In the genomic region with DNA sequence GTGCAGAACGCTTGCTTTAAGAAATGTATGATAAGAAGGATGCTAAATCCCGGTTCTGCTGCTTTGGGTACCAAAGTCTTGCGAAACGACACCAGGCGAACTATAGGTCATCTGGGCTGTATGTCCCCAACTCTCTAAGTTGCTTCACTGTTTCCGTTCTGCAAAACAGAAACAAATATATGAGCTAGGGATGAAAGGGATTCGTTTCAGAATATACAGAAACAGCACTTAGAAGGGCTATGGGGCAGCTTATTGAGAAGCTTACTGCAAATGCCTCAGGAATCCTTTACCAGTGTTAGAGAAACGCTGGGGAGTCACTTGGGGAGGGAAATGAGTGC, we compare ENCODE assay signal across 11 cellular contexts. TPM values are rescaled to one million over a fixed set of nuclear protein-coding genes. Genes with fewer than 3 reads are reported as not detected.
DNase-seq lines count a peak whose midpoint lies in the region; ATAC-seq, FAIRE-seq and TF ChIP-seq lines count a peak whose summit lies in the region.
"Had no signal": no experiment of that assay in that cellular context is flagged by ENCODE, and none has a peak within 500 bp of the region (broad histone marks: within the 10 kb centered on the region; RNA-seq: fewer than 3 reads in every experiment).

No MANE protein-coding gene starts in this region.

- H3K4me1 Mint-ChIP-seq in H9, result peaks cover 37 to 53% of the 10 kb centered on the region in 2 experiments

- no peak overlapping the region for H3T11ph ChIP-seq in H9 (ENCODE audit: low read length)

- TF ChIP-seq CTCF in H9 (conservative IDR thresholded peaks at IDR 0.05) (no peak), breast epithelium (IDR thresholded peaks at IDR 0.05) (no peak), kidney (IDR thresholded peaks at IDR 0.05; ENCODE audit: borderline replicate concordance, extremely low read depth, insufficient read depth) (no peak), smooth muscle cell (IDR thresholded peaks at IDR 0.05; ENCODE audit: borderline replicate concordance, insufficient read depth, poor library complexity, severe bottlenecking) (no peak)

- H3K18ac ChIP-seq in H9 (ENCODE audit: insufficient read length, low read depth, low read length), result no peak overlapping the region

- no peak overlapping the region for H2BK5ac ChIP-seq in H9 (ENCODE audit: insufficient read length, low read length)

- no peak overlapping the region for H3K56ac ChIP-seq in H9 (ENCODE audit: insufficient read length, low read depth, low read length)

- H4K20me1 ChIP-seq in H9 (ENCODE audit: control insufficient read depth, insufficient read depth, insufficient read length) (no peaks in the 10 kb centered on the region), smooth muscle cell (ENCODE audit: low read depth) (peaks cover 3% of the 10 kb centered on the region)

- no peaks in the 10 kb centered on the region for H3K36me3 Mint-ChIP-seq in H9 (ENCODE audit: insufficient read depth in 1 of 3, low read depth in 3 of 3)

- H3K4me3 ChIP-seq in breast epithelium (peak overlapping the region; percentile 54 to 66 (median 62)), kidney (ENCODE audit: low read length in 2 of 2) (peak overlapping the region; percentile 38 to 61), smooth muscle cell (peak overlapping the region; percentile 83)

- H4K5ac ChIP-seq in H9 (ENCODE audit: insufficient read length, low read depth, low read length), result no peak overlapping the region

- H3K23ac ChIP-seq in H9 (ENCODE audit: insufficient read length, low read depth, low read length), result no peak overlapping the region

- H2BK20ac ChIP-seq in H9 (ENCODE audit: low read depth, low read length, poor library complexity, severe bottlenecking), result no peak overlapping the region

- H2AK5ac ChIP-seq in H9 (ENCODE audit: insufficient read length, low read length), result no peak overlapping the region

- intact Hi-C loops in breast epithelium (cut with DNase I; ENCODE audit: low total_unique reads), result no loop called here
- intact Hi-C loops in kidney (cut with DNase I), result no loop called here
- intact Hi-C loops in left colon (cut with DNase I, micrococcal nuclease), result no loop called here

- DNase-seq in H9, result no peak
- DNase-seq in breast epithelium (ENCODE audit: low spot score in 2 of 2), result no peak
- DNase-seq in kidney, result no peak
- no peak for DNase-seq in smooth muscle cell (lab: John Stamatoyannopoulos, UW; ENCODE audit: unreplicated experiment)
- no peak for DNase-seq in activated CD4-positive, alpha-beta T cell treated with anti-CD3 and anti-CD28 coated beads, Interleukin-2, amount 50 U/mL, for 4 hours
- no peak for DNase-seq in GOT3 (lab: John Stamatoyannopoulos, UW)
- DNase-seq in left colon, result no peak
- DNase-seq in activated T-cell treated with anti-CD3 and anti-CD28 coated beads, Interleukin-2, amount 50 U/mL, for 1 hour, result no peak
- DNase-seq: activated CD4-positive, alpha-beta T cell treated with anti-CD3 and anti-CD28 coated beads, Interleukin-2, amount 50 U/mL, for 1 hour; Calu3; NCI-H2029 had no signal

- H3K27ac Mint-ChIP-seq in H9, result no peak overlapping the region

- no peak overlapping the region for H2BK12ac ChIP-seq in H9 (ENCODE audit: insufficient read length, low read depth, low read length)

- peaks cover 36% of the 10 kb centered on the region for H3K27me3 Mint-ChIP-seq in H9 (ENCODE audit: low read depth)

- H3K4me2 ChIP-seq in H9 (ENCODE audit: insufficient read depth, insufficient read length, low read length) (peak overlapping the region; percentile 62), smooth muscle cell (peak overlapping the region; percentile 89)

- peak overlapping the region; percentile 90 to 97 for H3K4me3 Mint-ChIP-seq in H9

- H3K36me3 ChIP-seq in breast epithelium (no peaks in the 10 kb centered on the region), kidney (ENCODE audit: control insufficient read depth in 1 of 2, insufficient read depth in 2 of 2, low read length in 2 of 2) (no peaks in the 10 kb centered on the region), smooth muscle cell (ENCODE audit: low read depth) (no peaks in the 10 kb centered on the region)

- WGBS in H9 (ENCODE audit: extremely low coverage, insufficient read length, low lambda C conversion rate), result no CpG with 5 or more reads among the region's 8 CpGs
- 4% methylated on average over 8 of the region's 8 CpGs for WGBS in smooth muscle cell (ENCODE audit: low lambda C conversion rate)

- H3K14ac ChIP-seq in H9 (ENCODE audit: insufficient read depth, low read length), result no peak overlapping the region

- H4K91ac ChIP-seq in H9 (ENCODE audit: insufficient read length, low read depth, low read length), result no peak overlapping the region

- H4K8ac ChIP-seq in H9 (replicated peaks; ENCODE audit: insufficient read length, low read depth, low read length), result no peak overlapping the region

- no peak overlapping the region for H2BK120ac ChIP-seq in H9 (ENCODE audit: low read depth, low read length, poor library complexity, severe bottlenecking)

- no peaks in the 10 kb centered on the region for H3F3A ChIP-seq in smooth muscle cell (ENCODE audit: low read depth)

- H3K27me3 ChIP-seq in H9 (ENCODE audit: insufficient read depth, low read length), result no peaks in the 10 kb centered on the region; the same call in 1 of the 2 replicates
- H3K27me3 ChIP-seq in breast epithelium, result peaks cover 0 to 77% of the 10 kb centered on the region in 2 donors
- H3K27me3 ChIP-seq in smooth muscle cell (ENCODE audit: low read depth), result no peaks in the 10 kb centered on the region

- peak overlapping the region; percentile 0 for H3K9ac ChIP-seq in H9 (ENCODE audit: extremely low read depth, insufficient read length, low read length)
- H3K9ac ChIP-seq in kidney (ENCODE audit: low read length in 2 of 2), result no peak overlapping the region
- no peak overlapping the region for H3K9ac ChIP-seq in smooth muscle cell (ENCODE audit: low read depth)

- ATAC-seq in left colon, result no peak

- no peak for FAIRE-seq in kidney (lab: Jason Lieb, UNC)

- no peak overlapping the region for H3K27ac ChIP-seq in H9 (ENCODE audit: insufficient read length, low read depth, low read length)
- peak overlapping the region in 1 of 2 donors; percentile 71 for H3K27ac ChIP-seq in breast epithelium
- no peak overlapping the region for H3K27ac ChIP-seq in kidney (ENCODE audit: low read depth in 2 of 2, low read length in 2 of 2)
- no peak overlapping the region for H3K27ac ChIP-seq in smooth muscle cell (ENCODE audit: low read depth)

- H3K9me3 ChIP-seq in H9 (ENCODE audit: control insufficient read depth, low read depth, low read length) (no peaks in the 10 kb centered on the region), breast epithelium (no peaks in the 10 kb centered on the region), kidney (ENCODE audit: control insufficient read depth in 1 of 2, low read length in 2 of 2) (no peaks in the 10 kb centered on the region), smooth muscle cell (replicated peaks; ENCODE audit: low read depth) (no peaks in the 10 kb centered on the region)

- peaks cover 5% of the 10 kb centered on the region for H3K23me2 ChIP-seq in H9 (ENCODE audit: insufficient read length, low read depth, low read length, poor library complexity, severe bottlenecking)

- H3K4ac ChIP-seq in H9 (ENCODE audit: low read depth, low read length), result no peak overlapping the region

- H2AFZ ChIP-seq in H9 (ENCODE audit: low read length) (peak overlapping the region; percentile 86), smooth muscle cell (ENCODE audit: low read depth) (peak overlapping the region; percentile 87)

- H3K79me2 ChIP-seq in H9 (ENCODE audit: insufficient read depth, low read length) (no peaks in the 10 kb centered on the region), smooth muscle cell (ENCODE audit: low read depth) (peaks cover 25% of the 10 kb centered on the region)

- H2BK15ac ChIP-seq in H9 (ENCODE audit: low read depth, low read length), result no peak overlapping the region

- peaks cover 2% of the 10 kb centered on the region; the same call in 1 of the 2 replicates for H3K4me1 ChIP-seq in H9 (ENCODE audit: insufficient read depth, low read length)
- H3K4me1 ChIP-seq in breast epithelium, result no peaks in the 10 kb centered on the region
- no peaks in the 10 kb centered on the region for H3K4me1 ChIP-seq in kidney (ENCODE audit: control insufficient read depth in 1 of 2, insufficient read depth in 1 of 2, low read depth in 1 of 2, low read length in 2 of 2)
- H3K4me1 ChIP-seq in smooth muscle cell (ENCODE audit: low read depth), result peaks cover 16% of the 10 kb centered on the region

- no peak for TF ChIP-seq POLR2A in breast epithelium (IDR thresholded peaks at IDR 0.05)

- H3K79me1 ChIP-seq in H9 (ENCODE audit: insufficient read depth, low read depth, low read length, poor library complexity, severe bottlenecking), result no peaks in the 10 kb centered on the region

- H3K9me3 Mint-ChIP-seq in H9, result no peaks in the 10 kb centered on the region

RNA-seq across cellular contexts. Expression of gene LRCH2, which starts 0.3 kb away (rescaled TPM):
- total RNA-seq in H9 (2021) (6.3 and 6.6 TPM in 2 replicates), breast epithelium (1 to 10 TPM; 2.0 to 3.9 (median 2.6) TPM), kidney (2.4 TPM), smooth muscle cell (29.4 and 31.4 TPM in 2 replicates), left colon (1 to 10 TPM in 1 of 2 donors, under 1 TPM in 1; 0.61 to 2.2 TPM)
- polyA plus RNA-seq in kidney (ENCODE audit: insufficient read depth, low read depth, low replicate concordance) (0.86 TPM), smooth muscle cell (3.1 and 6.2 TPM in 2 replicates)
- total RNA-seq: Calu3 had no signal

RNA-seq across cellular contexts. Expression of gene RBMXL3, which starts 45.0 kb away (rescaled TPM):
- not detected in 2 replicates for total RNA-seq in H9 (2021)
- total RNA-seq in breast epithelium, result not detected
- total RNA-seq in kidney, result not detected
- polyA plus RNA-seq in kidney (ENCODE audit: insufficient read depth, low read depth, low replicate concordance), result not detected
- total RNA-seq in smooth muscle cell, result not detected in 2 replicates
- not detected in 2 replicates for polyA plus RNA-seq in smooth muscle cell
- total RNA-seq in left colon, result not detected
- total RNA-seq: Calu3 had no signal

RNA-seq across cellular contexts. Expression of gene LUZP4, which starts 55.3 kb away (rescaled TPM):
- total RNA-seq in H9 (2021) (not detected in 2 replicates), breast epithelium (not detected), kidney (not detected), smooth muscle cell (not detected in 2 replicates), left colon (not detected)
- polyA plus RNA-seq in kidney (ENCODE audit: insufficient read depth, low read depth, low replicate concordance) (not detected), smooth muscle cell (not detected in 2 replicates)
- total RNA-seq: Calu3 had no signal
